8 cellular contexts compared by ENCODE assay signal in genomic region chr3:156787926-156788663, GRCh38. TPM values are rescaled to one million over a fixed set of nuclear protein-coding genes. Genes with fewer than 3 reads are reported as not detected.
A peak's percentile ranks its signal among the peaks of the same experiment; 100 is the strongest.
DNase-seq lines count a peak whose midpoint lies in the region; ATAC-seq and TF ChIP-seq lines count a peak whose summit lies in the region.

No MANE protein-coding gene starts in this region.

- H3K4me1 ChIP-seq in mesenchymal stem cell (ENCODE audit: control insufficient read depth, insufficient read depth, low read depth, low read length), result peaks cover 11% of the 10 kb centered on the region

- H3K36me3 ChIP-seq in mesenchymal stem cell (ENCODE audit: control insufficient read depth in 1 of 2, insufficient read depth in 2 of 2, low read depth in 1 of 2, low read length in 2 of 2), result no peaks in the 10 kb centered on the region

- intact Hi-C loops in cardiac septum (cut with DNase I), result no loop called here

- TF ChIP-seq CTCF in coronary artery (IDR thresholded peaks at IDR 0.05), result no peak

- peak overlapping the region; percentile 87 for H2BK5ac ChIP-seq in mesenchymal stem cell (ENCODE audit: low read depth, low read length, poor library complexity, severe bottlenecking)

- H4K91ac ChIP-seq in mesenchymal stem cell (ENCODE audit: low read length), result no peak overlapping the region

- peak overlapping the region; percentile 36 for H3K4me2 ChIP-seq in mesenchymal stem cell (ENCODE audit: low read length, poor library complexity, severe bottlenecking)

- peak overlapping the region in 1 of 2 experiments; percentile 48 for H3K4me3 ChIP-seq in mesenchymal stem cell (ENCODE audit: insufficient read depth in 1 of 2, low read depth in 1 of 2, low read length in 2 of 2)
- H3K4me3 ChIP-seq in coronary artery, result no peak overlapping the region

- H3K18ac ChIP-seq in mesenchymal stem cell (ENCODE audit: low read depth in 1 of 2, low read length in 2 of 2), result no peak overlapping the region

- no peak overlapping the region for H2BK120ac ChIP-seq in mesenchymal stem cell (ENCODE audit: low read depth, low read length)

- H3K4me3 Mint-ChIP-seq in activated CD8-positive, alpha-beta memory T cell treated with anti-CD3 and anti-CD28 coated beads, Interleukin-2, amount 10 ng/mL, durations not matched to agents 7 days and 5 days, result no peak overlapping the region
- H3K4me3 Mint-ChIP-seq in T-helper 2 cell treated with Interferon-gamma antibody and Interleukin-4, amounts not matched to agents 5 μg/mL and 100 μg/mL, for 36 hours, result no peak overlapping the region

- H3K4ac ChIP-seq in mesenchymal stem cell (ENCODE audit: low read depth in 1 of 2, low read length in 2 of 2), result no peak overlapping the region

- no peaks in the 10 kb centered on the region for H3K27me3 Mint-ChIP-seq in activated CD8-positive, alpha-beta memory T cell treated with anti-CD3 and anti-CD28 coated beads, Interleukin-2, amount 10 ng/mL, durations not matched to agents 7 days and 5 days
- no peaks in the 10 kb centered on the region for H3K27me3 Mint-ChIP-seq in T-helper 2 cell treated with Interferon-gamma antibody and Interleukin-4, amounts not matched to agents 5 μg/mL and 100 μg/mL, for 36 hours (ENCODE audit: low read depth)

- no peak overlapping the region for H3K23ac ChIP-seq in mesenchymal stem cell (ENCODE audit: low read length in 2 of 2)

- H3K27ac Mint-ChIP-seq in activated CD8-positive, alpha-beta memory T cell treated with anti-CD3 and anti-CD28 coated beads, Interleukin-2, amount 10 ng/mL, durations not matched to agents 7 days and 5 days, result no peak overlapping the region
- H3K27ac Mint-ChIP-seq in T-helper 2 cell treated with Interferon-gamma antibody and Interleukin-4, amounts not matched to agents 5 μg/mL and 100 μg/mL, for 36 hours, result no peak overlapping the region

- H2BK12ac ChIP-seq in mesenchymal stem cell (ENCODE audit: low read length in 2 of 2), result peak overlapping the region in 1 of 2 experiments; percentile 63

- H3K27ac ChIP-seq in mesenchymal stem cell (ENCODE audit: low read length, poor library complexity, severe bottlenecking) (peak overlapping the region; percentile 95), coronary artery (no peak overlapping the region)

- H2AK5ac ChIP-seq in mesenchymal stem cell (ENCODE audit: low read length, severe bottlenecking), result peak overlapping the region; percentile 63

- CTCF ChIA-PET in activated CD8-positive, alpha-beta memory T cell treated with anti-CD3 and anti-CD28 coated beads, Interleukin-2, amount 10 ng/mL, durations not matched to agents 7 days and 5 days (lab: Charles Lee), result interaction anchor here (1.0 kb wide), 1 partner anchor 349 kb away, joined by 4 read pairs; no protein-coding TSS in a partner anchor

- no peak overlapping the region for H2BK15ac ChIP-seq in mesenchymal stem cell (ENCODE audit: low read depth, poor library complexity, severe bottlenecking)

- peak; percentile 48 for DNase-seq in activated CD8-positive, alpha-beta memory T cell treated with anti-CD3 and anti-CD28 coated beads, Interleukin-2, amount 10 ng/mL, durations not matched to agents 7 days and 5 days
- DNase-seq in activated CD8-positive, alpha-beta memory T cell treated with anti-CD3 and anti-CD28 coated beads, Interleukin-2, amount 50 U/mL, for 48 hours, result no peak
- peak; percentile 65 for DNase-seq in T-helper 2 cell treated with Interferon-gamma antibody and Interleukin-4, amounts not matched to agents 5 μg/mL and 100 μg/mL, for 36 hours (ENCODE audit: low spot score)
- DNase-seq in mesenchymal stem cell (peak; percentile 85), coronary artery (ENCODE audit: low spot score) (no peak), cardiac septum (ENCODE audit: low spot score) (no peak)

- H3K27me3 ChIP-seq in mesenchymal stem cell (ENCODE audit: control insufficient read depth in 1 of 2, insufficient read depth in 1 of 2, low read length in 2 of 2), result no peaks in the 10 kb centered on the region

- ATAC-seq in activated CD8-positive, alpha-beta memory T cell treated with anti-CD3 and anti-CD28 coated beads, Interleukin-2, amount 10 ng/mL, durations not matched to agents 7 days and 5 days, result peak; percentile 67
- ATAC-seq in HG02884 (IDR thresholded peaks at IDR 0.05; ENCODE audit: unreplicated experiment) (peak; percentile 92), HG03025 (IDR thresholded peaks at IDR 0.05; ENCODE audit: low FRiP score, unreplicated experiment) (no peak)

- H3K14ac ChIP-seq in mesenchymal stem cell (ENCODE audit: low read length in 2 of 2), result no peak overlapping the region

- H3K9ac ChIP-seq in mesenchymal stem cell (ENCODE audit: low read length), result peak overlapping the region; percentile 43

- peaks cover 5% of the 10 kb centered on the region for H3K79me1 ChIP-seq in mesenchymal stem cell (replicated peaks; ENCODE audit: low read length, poor library complexity, severe bottlenecking)

- 20% methylated on average over 1 of the region's 1 CpG for WGBS in mesenchymal stem cell

- peaks cover 42% of the 10 kb centered on the region for H3K4me1 Mint-ChIP-seq in activated CD8-positive, alpha-beta memory T cell treated with anti-CD3 and anti-CD28 coated beads, Interleukin-2, amount 10 ng/mL, durations not matched to agents 7 days and 5 days
- peaks cover 47% of the 10 kb centered on the region for H3K4me1 Mint-ChIP-seq in T-helper 2 cell treated with Interferon-gamma antibody and Interleukin-4, amounts not matched to agents 5 μg/mL and 100 μg/mL, for 36 hours (ENCODE audit: low read depth)

- H4K8ac ChIP-seq in mesenchymal stem cell (ENCODE audit: low read length), result no peak overlapping the region

- H3K9me3 ChIP-seq in mesenchymal stem cell (ENCODE audit: control insufficient read depth, low read length), result no peaks in the 10 kb centered on the region

- no peak overlapping the region for H2AFZ ChIP-seq in mesenchymal stem cell (ENCODE audit: low read depth, low read length)

- H3K36me3 Mint-ChIP-seq in activated CD8-positive, alpha-beta memory T cell treated with anti-CD3 and anti-CD28 coated beads, Interleukin-2, amount 10 ng/mL, durations not matched to agents 7 days and 5 days, result peaks cover 21% of the 10 kb centered on the region
- peaks cover 40% of the 10 kb centered on the region for H3K36me3 Mint-ChIP-seq in T-helper 2 cell treated with Interferon-gamma antibody and Interleukin-4, amounts not matched to agents 5 μg/mL and 100 μg/mL, for 36 hours (ENCODE audit: low read depth)

- no peaks in the 10 kb centered on the region for H3K9me3 Mint-ChIP-seq in activated CD8-positive, alpha-beta memory T cell treated with anti-CD3 and anti-CD28 coated beads, Interleukin-2, amount 10 ng/mL, durations not matched to agents 7 days and 5 days (ENCODE audit: low read depth)
- no peaks in the 10 kb centered on the region for H3K9me3 Mint-ChIP-seq in T-helper 2 cell treated with Interferon-gamma antibody and Interleukin-4, amounts not matched to agents 5 μg/mL and 100 μg/mL, for 36 hours

RNA-seq across cellular contexts. Expression of gene LEKR1, which starts 38.1 kb away (rescaled TPM):
- total RNA-seq in activated CD8-positive, alpha-beta memory T cell treated with anti-CD3 and anti-CD28 coated beads, Interleukin-2, amount 10 ng/mL, durations not matched to agents 7 days and 5 days, result 1 to 10 TPM in 1 of 2 experiments, under 1 TPM in 1; 0.76 to 1.1 TPM
- polyA plus RNA-seq in mesenchymal stem cell (2013, experiment 1 of 2), result 0.12 TPM
- polyA plus RNA-seq in mesenchymal stem cell (2013, experiment 2 of 2), result 0.23 TPM
- 0.32 TPM for total RNA-seq in cardiac septum

Comparison
In these comparisons a context has a peak if more than half of its experiments do, and no peak if none do; other contexts are left out.
1. DNase-seq: peak in activated CD8-positive, alpha-beta memory T cell treated with anti-CD3 and anti-CD28 coated beads, Interleukin-2, amount 10 ng/mL, durations not matched to agents 7 days and 5 days (single experiment), T-helper 2 cell treated with Interferon-gamma antibody and Interleukin-4, amounts not matched to agents 5 μg/mL and 100 μg/mL, for 36 hours (single experiment) and mesenchymal stem cell (single experiment); none in activated CD8-positive, alpha-beta memory T cell treated with anti-CD3 and anti-CD28 coated beads, Interleukin-2, amount 50 U/mL, for 48 hours (single experiment), coronary artery (single experiment) and cardiac septum (single experiment).